ENCODE assay signal across 8 cellular contexts in the genomic region with DNA sequence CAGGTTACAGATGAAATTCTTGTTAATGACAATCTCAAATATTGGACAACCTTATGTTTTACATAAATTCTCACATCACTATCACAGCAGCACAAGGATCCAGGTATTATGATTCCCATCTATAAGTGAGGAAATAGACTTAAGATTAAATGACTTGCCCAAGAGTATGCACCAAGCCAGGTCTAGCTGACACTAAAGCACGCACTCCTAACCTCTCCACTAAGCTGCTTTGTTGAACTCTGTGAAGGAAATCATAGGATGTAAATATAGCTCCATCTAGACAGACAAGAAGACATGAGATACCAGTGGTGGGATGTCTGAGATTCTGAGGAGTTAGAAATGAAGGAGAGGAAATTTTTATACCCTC.
DNase-seq lines count a peak whose midpoint lies in the region; ATAC-seq and TF ChIP-seq lines count a peak whose summit lies in the region.

No MANE protein-coding gene starts in this region.

- no peak for ATAC-seq in activated T-cell treated with anti-CD3 and anti-CD28 coated beads, Interleukin-2, amount 50 U/mL, for 72 hours (replicated peaks in 1 of 2)
- ATAC-seq in T-cell (replicated peaks in 1 of 4): peak in 1 of 4 experiments; percentile 12

- WGBS in hepatocyte (ENCODE audit: low lambda C conversion rate, missing lambda C conversion rate): 91% methylated on average over 1 of the region's 1 CpG
- 78% methylated on average over 1 of the region's 1 CpG; no CpG with 5 or more reads in 1 of the 2 donors for WGBS in transverse colon (ENCODE audit: low coverage in 1 of 2), 2 donors

- intact Hi-C loops in transverse colon (cut with DNase I; ENCODE audit: low total_unique reads): no loop called here

- H3K36me3 Mint-ChIP-seq in activated T-cell treated with anti-CD3 and anti-CD28 coated beads, Interleukin-2, amount 50 U/mL, for 72 hours (ENCODE audit: insufficient read depth in 2 of 2): peaks cover 3 to 4% of the 10 kb centered on the region in 2 donors
- H3K36me3 Mint-ChIP-seq in T-cell: no peaks in the 10 kb centered on the region

- no peak overlapping the region for H2AFZ ChIP-seq in hepatocyte

- no peaks in the 10 kb centered on the region for H4K20me1 ChIP-seq in hepatocyte (ENCODE audit: insufficient read depth, poor library complexity, severe bottlenecking)

- in situ Hi-C loops in transverse colon (cut with MboI; ENCODE audit: low pct_ligation_motif_present in 1 of 4, low pct_unique_long_range_greater_than_20kb in 1 of 4, low sequenced_read_pairs in 3 of 4): no loop called here

- H3K27ac ChIP-seq in hepatocyte (peak overlapping the region; percentile 75), transverse colon (peak overlapping the region; percentile 46 to 75 (median 68))

- TF ChIP-seq EP300 in transverse colon (IDR thresholded peaks at IDR 0.05; ENCODE audit: low read depth): no peak

- H3K36me3 ChIP-seq in hepatocyte (replicated peaks; ENCODE audit: insufficient read depth, low read depth) (no peaks in the 10 kb centered on the region), transverse colon (no peaks in the 10 kb centered on the region)

- H3K4me3 ChIP-seq in hepatocyte (no peak overlapping the region), transverse colon (no peak overlapping the region)

- no peaks in the 10 kb centered on the region for H3K27me3 ChIP-seq in hepatocyte
- no peaks in the 10 kb centered on the region for H3K27me3 ChIP-seq in transverse colon

- no peaks in the 10 kb centered on the region for H3K9me2 ChIP-seq in hepatocyte (replicated peaks; ENCODE audit: insufficient read depth)

- H3K4me2 ChIP-seq in hepatocyte: no peak overlapping the region

- peaks cover 1% of the 10 kb centered on the region in 2 donors for H3K9me3 Mint-ChIP-seq in activated T-cell treated with anti-CD3 and anti-CD28 coated beads, Interleukin-2, amount 50 U/mL, for 72 hours
- no peaks in the 10 kb centered on the region for H3K9me3 Mint-ChIP-seq in T-cell

- peaks cover 11% of the 10 kb centered on the region for H3K4me1 ChIP-seq in hepatocyte (ENCODE audit: insufficient read depth)
- peaks cover 4 to 13% (median 6%) of the 10 kb centered on the region in 4 donors for H3K4me1 ChIP-seq in transverse colon

- H3K27me3 Mint-ChIP-seq in activated T-cell treated with anti-CD3 and anti-CD28 coated beads, Interleukin-2, amount 50 U/mL, for 72 hours (ENCODE audit: low read depth): no peaks in the 10 kb centered on the region
- H3K27me3 Mint-ChIP-seq in T-cell: no peaks in the 10 kb centered on the region

- CTCF ChIA-PET in T-cell (lab: Charles Lee): interaction anchor here in 1 of 2 donors (0.5 to 0.9 kb wide), 3 partner anchors 9 to 318 kb away, joined by 3 to 5 read pairs (median 3); partner anchors contain the start of gene PHLDA1

- peak overlapping the region; percentile 69 to 87 for H3K4me3 Mint-ChIP-seq in activated T-cell treated with anti-CD3 and anti-CD28 coated beads, Interleukin-2, amount 50 U/mL, for 72 hours
- no peak overlapping the region for H3K4me3 Mint-ChIP-seq in T-cell

- H3K79me2 ChIP-seq in hepatocyte: no peaks in the 10 kb centered on the region

- H3K4me1 Mint-ChIP-seq in activated T-cell treated with anti-CD3 and anti-CD28 coated beads, Interleukin-2, amount 50 U/mL, for 72 hours (ENCODE audit: low read depth): peaks cover 34% of the 10 kb centered on the region
- peaks cover 12 to 21% (median 20%) of the 10 kb centered on the region in 3 donors for H3K4me1 Mint-ChIP-seq in T-cell

- H3K27ac Mint-ChIP-seq in activated T-cell treated with anti-CD3 and anti-CD28 coated beads, Interleukin-2, amount 50 U/mL, for 72 hours: peak overlapping the region; percentile 98
- H3K27ac Mint-ChIP-seq in T-cell: peak overlapping the region; percentile 97

- no peak for DNase-seq in activated T-cell treated with anti-CD3 and anti-CD28 coated beads, Interleukin-2, amount 50 U/mL, for 72 hours
- DNase-seq in activated T-cell treated with anti-CD3 and anti-CD28 coated beads, Interleukin-2, amount 50 U/mL, for 48 hours: no peak
- DNase-seq in T-cell (no peak), hepatocyte (ENCODE audit: low spot score) (no peak), transverse colon (no peak), NCI-H82 (lab: John Stamatoyannopoulos, UW) (no peak), iPS-NIHi7 (ENCODE audit: extremely low spot score) (no peak), SW 1271 (lab: John Stamatoyannopoulos, UW) (no peak)

- TF ChIP-seq POLR2A in transverse colon (IDR thresholded peaks at IDR 0.05): no peak

- H3K9me3 ChIP-seq in hepatocyte (ENCODE audit: low read depth) (no peaks in the 10 kb centered on the region), transverse colon (no peaks in the 10 kb centered on the region)

- POLR2A ChIA-PET in T-cell (lab: Charles Lee): interaction anchor here (0.5 to 0.6 kb wide), 2 partner anchors 9 to 10 kb away, joined by 5 to 8 read pairs; no protein-coding TSS in a partner anchor

- TF ChIP-seq CTCF in hepatocyte (IDR thresholded peaks at IDR 0.05; ENCODE audit: poor library complexity) (no peak), transverse colon (IDR thresholded peaks at IDR 0.05) (no peak)

Comparison
In these comparisons a context has a peak if more than half of its experiments do, and no peak if none do; other contexts are left out.
1. H3K4me3 Mint-ChIP-seq: peak in activated T-cell treated with anti-CD3 and anti-CD28 coated beads, Interleukin-2, amount 50 U/mL, for 72 hours (2 of 2); none in T-cell (0 of 3).